Comparison of ENCODE assay signal across 9 cellular contexts in genomic region chr10:43137971-43138756, GRCh38. TPM values are rescaled to one million over a fixed set of nuclear protein-coding genes. Genes with fewer than 3 reads are reported as not detected.
DNase-seq lines count a peak whose midpoint lies in the region; ATAC-seq, FAIRE-seq and TF ChIP-seq lines count a peak whose summit lies in the region.
"Had no signal": no experiment of that assay in that cellular context is flagged by ENCODE, and none has a peak within 500 bp of the region (broad histone marks: within the 10 kb centered on the region; RNA-seq: fewer than 3 reads in every experiment).

A gene with protein sequence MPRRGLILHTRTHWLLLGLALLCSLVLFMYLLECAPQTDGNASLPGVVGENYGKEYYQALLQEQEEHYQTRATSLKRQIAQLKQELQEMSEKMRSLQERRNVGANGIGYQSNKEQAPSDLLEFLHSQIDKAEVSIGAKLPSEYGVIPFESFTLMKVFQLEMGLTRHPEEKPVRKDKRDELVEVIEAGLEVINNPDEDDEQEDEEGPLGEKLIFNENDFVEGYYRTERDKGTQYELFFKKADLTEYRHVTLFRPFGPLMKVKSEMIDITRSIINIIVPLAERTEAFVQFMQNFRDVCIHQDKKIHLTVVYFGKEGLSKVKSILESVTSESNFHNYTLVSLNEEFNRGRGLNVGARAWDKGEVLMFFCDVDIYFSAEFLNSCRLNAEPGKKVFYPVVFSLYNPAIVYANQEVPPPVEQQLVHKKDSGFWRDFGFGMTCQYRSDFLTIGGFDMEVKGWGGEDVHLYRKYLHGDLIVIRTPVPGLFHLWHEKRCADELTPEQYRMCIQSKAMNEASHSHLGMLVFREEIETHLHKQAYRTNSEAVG (plus strand): TSS chr10:43138445. CDS start chr10:43155150, 16,705 bp downstream.

- TF ChIP-seq CTCF in BJ (IDR thresholded peaks at IDR 0.05; ENCODE audit: insufficient read depth, low read depth, low read length) (no peak), dorsolateral prefrontal cortex (IDR thresholded peaks at IDR 0.05 in 54 of 56, conservative IDR thresholded peaks at IDR 0.05 in 2 of 56; ENCODE audit: low read depth in 1 of 56, partially characterized antibody in 56 of 56) (peak in 15 of 56 donors; percentile 2 to 27 (median 15)), right lobe of liver (IDR thresholded peaks at IDR 0.05) (no peak)

- peak within 1 kb of the TSS; percentile 73 for H3K4me3 ChIP-seq in BJ (ENCODE audit: low read depth, low read length)
- H3K4me3 ChIP-seq in dorsolateral prefrontal cortex = peak within 1 kb of the TSS; percentile 63 to 99 (median 89)
- peak within 1 kb of the TSS; percentile 74 to 98 (median 91) for H3K4me3 ChIP-seq in right lobe of liver

- H3K27ac ChIP-seq in dorsolateral prefrontal cortex (peak within 1 kb of the TSS; percentile 60 to 99 (median 96)), right lobe of liver (peak within 1 kb of the TSS; percentile 79 to 91 (median 85))

- H3K9me3 ChIP-seq in right lobe of liver = no peaks in the 10 kb centered on the region

- H3K36me3 ChIP-seq in BJ (ENCODE audit: control insufficient read depth, insufficient read depth, low read length) (no peaks in the 10 kb centered on the region), right lobe of liver (no peaks in the 10 kb centered on the region)

- peaks cover 0 to 19% (median 3%) of the 10 kb centered on the region in 4 donors for H3K4me1 ChIP-seq in right lobe of liver

- intact Hi-C loops in dorsolateral prefrontal cortex (cut with DNase I) (loop anchor here (2.0 to 5.0 kb wide), 3 partner anchors 54 to 209 kb away; partner anchors contain the start of gene RASGEF1A (in 1 of the 2)), right lobe of liver (cut with DNase I) (no loop called here)

- POLR2A ChIA-PET in BJ (lab: Charles Lee) = no interaction called here

- CTCF ChIA-PET in BJ (lab: Yijun Ruan, JAX) = interaction anchor here (0.7 to 1.7 kb wide), 4 partner anchors 22 to 67 kb away, joined by 3 to 6 read pairs (median 4); no protein-coding TSS in a partner anchor

- ATAC-seq in HG03439 (IDR thresholded peaks at IDR 0.05; ENCODE audit: unreplicated experiment) (peak; percentile 73), right lobe of liver (peak; percentile 91 to 97 (median 96))

- FAIRE-seq in GM19239 (lab: Jason Lieb, UNC) = peak; percentile 82
- FAIRE-seq: TTC549 had no signal

- TF ChIP-seq POLR2A in right lobe of liver (IDR thresholded peaks at IDR 0.05) = peak; percentile 93

- DNase-seq in BJ (ENCODE audit: low read depth) = no peak
- DNase-seq in GM19239 (ENCODE audit: insufficient read length, low spot score) = peak; percentile 86
- DNase-seq in NCI-H748 treated with DMSO at 0.1 percent for 48 hours (lab: John Stamatoyannopoulos, UW) = peak; percentile 49
- peak; percentile 84 to 88 for DNase-seq in activated CD4-positive, alpha-beta T cell treated with anti-CD3 and anti-CD28 coated beads, Interleukin-2, amount 50 U/mL, for 48 hours
- peak; percentile 74 to 92 (median 78) for DNase-seq in dorsolateral prefrontal cortex
- DNase-seq in right lobe of liver = peak; percentile 85 to 88 (median 87)
- peak; percentile 88 for DNase-seq in stimulated activated CD4-positive, alpha-beta T cell treated with anti-CD3 and anti-CD28 coated beads, Interleukin-4, amount 100 ng/mL, for 24 hours

- H3K27me3 ChIP-seq in BJ (ENCODE audit: control insufficient read depth, insufficient read depth, low read length) (no peaks in the 10 kb centered on the region), dorsolateral prefrontal cortex (no peaks in the 10 kb centered on the region), right lobe of liver (no peaks in the 10 kb centered on the region)

- 0% methylated on average over 10 of the region's 95 CpGs for WGBS in right lobe of liver (ENCODE audit: insufficient coverage, low coverage, low lambda C conversion rate, missing lambda C conversion rate)

RNA-seq across cellular contexts. Expression of the gene that starts here (rescaled TPM):
- 14.1 and 24.9 TPM in 2 replicates for polyA plus RNA-seq in BJ (2011; rRNA removed)
- polyA minus RNA-seq in BJ (2011; rRNA and poly(A)+ RNA removed) = 10.0 and 10.4 TPM in 2 replicates
- total RNA-seq in dorsolateral prefrontal cortex (10 to 100 TPM; 18.7 to 36.1 (median 23.8) TPM), right lobe of liver (10 to 100 TPM in 1 of 6 experiments, 1 to 10 TPM in 5; 5.4 to 11.1 (median 8.3) TPM)

Comparison
In these comparisons a context has a peak if more than half of its experiments do, and no peak if none do; other contexts are left out.
1. intact Hi-C loops: an anchor here in dorsolateral prefrontal cortex (2.0 to 5.0 kb wide); none called in right lobe of liver.